In the genomic region with DNA sequence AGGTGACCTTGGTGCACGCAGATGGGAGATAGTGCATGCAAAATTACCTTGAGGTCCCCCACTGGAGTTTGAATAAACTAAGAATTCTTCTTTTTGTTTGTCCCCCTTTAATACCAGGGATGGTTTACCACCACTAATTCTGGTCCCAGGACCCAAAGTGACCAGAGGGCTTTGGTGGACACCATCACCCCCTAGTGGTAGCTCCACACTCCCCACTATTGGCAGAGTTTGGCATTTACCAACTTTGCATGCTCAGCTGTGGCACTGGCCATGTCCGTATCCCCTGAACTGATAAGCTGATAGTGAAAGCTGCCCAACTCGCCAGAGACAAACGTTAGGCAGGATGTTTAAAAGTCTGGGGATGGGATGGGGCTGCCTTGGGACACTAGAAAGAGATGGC, we compare ENCODE assay signal across 9 cellular contexts. TPM values are rescaled to one million over a fixed set of nuclear protein-coding genes. Genes with fewer than 3 reads are reported as not detected.
A peak's percentile ranks its signal among the peaks of the same experiment; 100 is the strongest.
DNase-seq lines count a peak whose midpoint lies in the region; ATAC-seq and TF ChIP-seq lines count a peak whose summit lies in the region.
"Had no signal": no experiment of that assay in that cellular context is flagged by ENCODE, and none has a peak within 500 bp of the region (broad histone marks: within the 10 kb centered on the region; RNA-seq: fewer than 3 reads in every experiment).

No MANE protein-coding gene starts in this region.

- H3K9me3 ChIP-seq in cardiac muscle cell (ENCODE audit: low read depth) (no peaks in the 10 kb centered on the region), left lung (no peaks in the 10 kb centered on the region)

- ATAC-seq in Right ventricle myocardium inferior = no peak
- peak; percentile 49 for ATAC-seq in left lung
- no peak for ATAC-seq in HG03095 (IDR thresholded peaks at IDR 0.05; ENCODE audit: unreplicated experiment)

- H3K36me3 Mint-ChIP-seq in brain = no peaks in the 10 kb centered on the region
- no peaks in the 10 kb centered on the region for H3K36me3 Mint-ChIP-seq in T-helper 2 cell treated with Interferon-gamma antibody and Interleukin-4, amounts not matched to agents 5 μg/mL and 100 μg/mL, for 36 hours (ENCODE audit: low read depth)
- H3K36me3 Mint-ChIP-seq: activated naive CD4-positive, alpha-beta T cell treated with anti-CD3 and anti-CD28 coated beads, Interleukin-2, amount 50 U/mL, for 24 hours had no signal

- peak overlapping the region; percentile 27 to 90 (median 73) for H3K4me3 Mint-ChIP-seq in brain
- no peak overlapping the region for H3K4me3 Mint-ChIP-seq in T-helper 2 cell treated with Interferon-gamma antibody and Interleukin-4, amounts not matched to agents 5 μg/mL and 100 μg/mL, for 36 hours
- H3K4me3 Mint-ChIP-seq: activated naive CD4-positive, alpha-beta T cell treated with anti-CD3 and anti-CD28 coated beads, Interleukin-2, amount 50 U/mL, for 24 hours had no signal

- H3K4me3 ChIP-seq in cardiac muscle cell (no peak overlapping the region), left lung (no peak overlapping the region)

- no peaks in the 10 kb centered on the region for H3K36me3 ChIP-seq in cardiac muscle cell
- H3K36me3 ChIP-seq in left lung = no peaks in the 10 kb centered on the region

- peaks cover 38% of the 10 kb centered on the region for H3K4me1 Mint-ChIP-seq in brain
- no peaks in the 10 kb centered on the region for H3K4me1 Mint-ChIP-seq in T-helper 2 cell treated with Interferon-gamma antibody and Interleukin-4, amounts not matched to agents 5 μg/mL and 100 μg/mL, for 36 hours (ENCODE audit: low read depth)

- peaks cover 45% of the 10 kb centered on the region for H3K27me3 Mint-ChIP-seq in brain
- H3K27me3 Mint-ChIP-seq in T-helper 2 cell treated with Interferon-gamma antibody and Interleukin-4, amounts not matched to agents 5 μg/mL and 100 μg/mL, for 36 hours (ENCODE audit: low read depth) = peaks cover 32% of the 10 kb centered on the region

- H3K27ac Mint-ChIP-seq in brain = peak overlapping the region in 2 of 5 experiments; percentile 14 to 91
- no peak overlapping the region for H3K27ac Mint-ChIP-seq in T-helper 2 cell treated with Interferon-gamma antibody and Interleukin-4, amounts not matched to agents 5 μg/mL and 100 μg/mL, for 36 hours
- H3K27ac Mint-ChIP-seq: activated naive CD4-positive, alpha-beta T cell treated with anti-CD3 and anti-CD28 coated beads, Interleukin-2, amount 50 U/mL, for 24 hours had no signal

- peaks cover 0 to 5% (median 0%) of the 10 kb centered on the region in 5 experiments for H3K9me3 Mint-ChIP-seq in brain
- no peaks in the 10 kb centered on the region for H3K9me3 Mint-ChIP-seq in T-helper 2 cell treated with Interferon-gamma antibody and Interleukin-4, amounts not matched to agents 5 μg/mL and 100 μg/mL, for 36 hours

- intact Hi-C loops in Right ventricle myocardium inferior (cut with DNase I) = no loop called here
- intact Hi-C loops in left lung (cut with DNase I) = no loop called here

- H3K27me3 ChIP-seq in cardiac muscle cell (peaks cover 50% of the 10 kb centered on the region), left lung (peaks cover 41 to 76% of the 10 kb centered on the region in 2 donors)

- H3K27ac ChIP-seq in cardiac muscle cell (no peak overlapping the region), left lung (no peak overlapping the region)

- TF ChIP-seq CTCF in cardiac muscle cell (IDR thresholded peaks at IDR 0.05; ENCODE audit: low read depth, low read length) (peak; percentile 70), brain (conservative IDR thresholded peaks at IDR 0.05) (peak; percentile 57 to 78), left lung (IDR thresholded peaks at IDR 0.05) (peak in 1 of 2 donors; percentile 36)

- H3K4me1 ChIP-seq in cardiac muscle cell (ENCODE audit: low read depth) (no peaks in the 10 kb centered on the region), left lung (peaks cover 0 to 12% of the 10 kb centered on the region in 2 donors)

- peak; percentile 35 to 72 for DNase-seq in cardiac muscle cell (ENCODE audit: low read depth in 1 of 2, low spot score in 1 of 2)
- no peak for DNase-seq in Right ventricle myocardium inferior (ENCODE audit: missing footprints)
- DNase-seq in NCI-H1092 treated with DMSO at 0.1 percent for 48 hours (lab: John Stamatoyannopoulos, UW) = peak; percentile 57
- DNase-seq in left lung = no peak
- no peak for DNase-seq in effector CD4-positive, alpha-beta T cell
- DNase-seq in T-helper 2 cell treated with Interferon-gamma antibody and Interleukin-4, amounts not matched to agents 5 μg/mL and 100 μg/mL, for 36 hours (ENCODE audit: low spot score) = no peak

RNA-seq across cellular contexts. Expression of gene ASTN2, which starts 3.3 kb away (rescaled TPM):
- total RNA-seq in cardiac muscle cell (7.4 and 7.7 TPM in 2 replicates), Right ventricle myocardium inferior (8.3 TPM), left lung (1 to 10 TPM; 3.1 to 4.6 TPM)
- polyA plus RNA-seq in cardiac muscle cell (5.6 and 5.7 TPM in 2 replicates), brain (ENCODE audit: insufficient read depth, low read depth, low replicate concordance) (41.2 TPM)

Comparison
In these comparisons a context has a peak if more than half of its experiments do, and no peak if none do; other contexts are left out.
1. DNase-seq: peak in cardiac muscle cell (2 of 2) and NCI-H1092 treated with DMSO at 0.1 percent for 48 hours (single experiment); none in Right ventricle myocardium inferior (single experiment), left lung (0 of 2), effector CD4-positive, alpha-beta T cell (single experiment) and T-helper 2 cell treated with Interferon-gamma antibody and Interleukin-4, amounts not matched to agents 5 μg/mL and 100 μg/mL, for 36 hours (single experiment).